ENCODE assay signal across 25 cellular contexts in the genomic region with DNA sequence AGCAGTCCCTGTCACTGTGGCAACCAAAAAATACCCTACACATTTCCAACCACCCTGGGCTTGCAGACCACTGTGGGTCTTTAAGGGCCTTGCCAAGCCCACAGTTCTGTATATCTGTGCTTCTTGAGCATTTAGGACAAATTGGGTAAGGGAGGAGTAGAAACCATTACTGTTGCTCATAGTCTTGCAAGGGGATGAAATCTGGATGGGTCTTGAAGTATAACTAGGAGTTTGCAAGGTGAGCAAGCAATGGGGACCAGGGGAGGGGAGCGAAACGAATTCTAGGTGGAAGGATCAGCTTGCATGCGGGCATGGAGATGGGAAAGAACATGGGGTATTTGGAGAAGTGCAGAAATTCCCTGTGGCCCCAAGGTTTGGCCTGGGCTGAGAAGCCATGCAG.
DNase-seq lines count a peak whose midpoint lies in the region; ATAC-seq, FAIRE-seq and TF ChIP-seq lines count a peak whose summit lies in the region.
"Had no signal": no experiment of that assay in that cellular context is flagged by ENCODE, and none has a peak within 500 bp of the region (broad histone marks: within the 10 kb centered on the region; RNA-seq: fewer than 3 reads in every experiment).

No MANE protein-coding gene starts in this region.

- intact Hi-C loops in heart left ventricle (cut with DNase I) (no loop called here), left cardiac atrium (cut with DNase I) (no loop called here), upper lobe of right lung (cut with DNase I) (no loop called here)

- TF ChIP-seq CTCF in heart left ventricle (IDR thresholded peaks at IDR 0.05) (no peak), bronchial epithelial cell (IDR thresholded peaks at IDR 0.05; ENCODE audit: insufficient read depth, low read length, severe bottlenecking) (no peak), osteocyte (IDR thresholded peaks at IDR 0.05) (no peak), upper lobe of right lung (IDR thresholded peaks at IDR 0.05) (no peak)

- H3K9me3 ChIP-seq in heart left ventricle (no peaks in the 10 kb centered on the region), upper lobe of right lung (no peaks in the 10 kb centered on the region)
- H3K9me3 ChIP-seq: left lung, sigmoid colon, testis had no signal

- H3K4me1 ChIP-seq in heart left ventricle (peaks cover 0 to 28% (median 17%) of the 10 kb centered on the region in 12 donors), upper lobe of right lung (peaks cover 8% of the 10 kb centered on the region)
- H3K4me1 ChIP-seq: testis had no signal

- H3K9me3 Mint-ChIP-seq in osteocyte (ENCODE audit: unreplicated experiment): no peaks in the 10 kb centered on the region
- H3K9me3 Mint-ChIP-seq: activated CD4-positive, alpha-beta T cell treated with anti-CD3 and anti-CD28 coated beads, Interleukin-2, amount 10 ng/mL, durations not matched to agents 24 days and 14 days; activated naive CD8-positive, alpha-beta T cell treated with anti-CD3 and anti-CD28 coated beads for 36 hours; nephron progenitor cell; stimulated activated memory B cell treated with anti-CD40 and anti-IgM and Interleukin-4, amounts not matched to agents 10 μg/mL and 1 μg/mL and 100 μg/mL, for 72 hours had no signal

- peak overlapping the region; percentile 72 for H3K27ac Mint-ChIP-seq in osteocyte (ENCODE audit: unreplicated experiment)
- H3K27ac Mint-ChIP-seq: activated CD4-positive, alpha-beta T cell treated with anti-CD3 and anti-CD28 coated beads, Interleukin-2, amount 10 ng/mL, durations not matched to agents 24 days and 14 days; activated naive CD8-positive, alpha-beta T cell treated with anti-CD3 and anti-CD28 coated beads for 36 hours; B cell; nephron progenitor cell; stimulated activated memory B cell treated with anti-CD40 and anti-IgM and Interleukin-4, amounts not matched to agents 10 μg/mL and 1 μg/mL and 100 μg/mL, for 72 hours had no signal

- FAIRE-seq in bronchial epithelial cell (lab: Jason Lieb, UNC): peak; percentile 55

- ATAC-seq in heart left ventricle (no peak), left cardiac atrium (no peak), upper lobe of right lung (no peak)
- ATAC-seq: left lung; stimulated activated memory B cell treated with anti-CD40 and anti-IgM and Interleukin-4, amounts not matched to agents 10 μg/mL and 1 μg/mL and 100 μg/mL, for 72 hours had no signal

- no peak overlapping the region for H3K4me3 ChIP-seq in heart left ventricle
- no peak overlapping the region for H3K4me3 ChIP-seq in bronchial epithelial cell (ENCODE audit: low read depth, low read length)
- no peak overlapping the region for H3K4me3 ChIP-seq in upper lobe of right lung
- H3K4me3 ChIP-seq: left lung, sigmoid colon, testis had no signal

- no peaks in the 10 kb centered on the region for H3K27me3 ChIP-seq in heart left ventricle
- H3K27me3 ChIP-seq in bronchial epithelial cell (ENCODE audit: control insufficient read depth, insufficient read depth, low read length): no peaks in the 10 kb centered on the region
- H3K27me3 ChIP-seq in upper lobe of right lung: no peaks in the 10 kb centered on the region
- H3K27me3 ChIP-seq: left lung, sigmoid colon, testis had no signal

- no peak for DNase-seq in heart left ventricle
- DNase-seq in left cardiac atrium: no peak
- DNase-seq in bronchial epithelial cell (ENCODE audit: low read depth): no peak
- DNase-seq in osteocyte (ENCODE audit: extremely low spot score, unreplicated experiment): no peak
- DNase-seq in upper lobe of right lung: peak; percentile 19
- no peak for DNase-seq in activated CD4-positive, CD25-positive, alpha-beta regulatory T cell treated with anti-CD3 and anti-CD28 coated beads, Interleukin-2, amount 50 U/mL, for 72 hours
- DNase-seq in NCI-H146 treated with DMSO at 0.1 percent for 48 hours (lab: John Stamatoyannopoulos, UW; ENCODE audit: unreplicated experiment): no peak
- DNase-seq in caudate nucleus (lab: John Stamatoyannopoulos, UW): no peak
- DNase-seq: 8988T; activated CD4-positive, alpha-beta T cell treated with anti-CD3 and anti-CD28 coated beads, Interleukin-2, amount 10 ng/mL, durations not matched to agents 24 days and 14 days; activated naive CD8-positive, alpha-beta T cell treated with anti-CD3 and anti-CD28 coated beads for 36 hours; COR-L47; cortex of kidney; DMS79 treated with DMSO at 0.1 percent for 48 hours; Karpas-422; left lung; NCI-H1048; NCI-H1930; NCI-H345; nephron progenitor cell; sigmoid colon; T-helper 1 cell; testis had no signal

- H3K36me3 Mint-ChIP-seq in osteocyte (ENCODE audit: unreplicated experiment): no peaks in the 10 kb centered on the region
- H3K36me3 Mint-ChIP-seq: activated naive CD8-positive, alpha-beta T cell treated with anti-CD3 and anti-CD28 coated beads for 36 hours; stimulated activated memory B cell treated with anti-CD40 and anti-IgM and Interleukin-4, amounts not matched to agents 10 μg/mL and 1 μg/mL and 100 μg/mL, for 72 hours had no signal

- H3K36me3 ChIP-seq in heart left ventricle (peaks cover 0 to 4% (median 0%) of the 10 kb centered on the region in 9 donors), bronchial epithelial cell (ENCODE audit: control insufficient read depth, insufficient read depth, low read length) (no peaks in the 10 kb centered on the region), upper lobe of right lung (no peaks in the 10 kb centered on the region)

- peaks cover 66% of the 10 kb centered on the region for H3K4me1 Mint-ChIP-seq in osteocyte (ENCODE audit: unreplicated experiment)

- H3K4me3 Mint-ChIP-seq in osteocyte (ENCODE audit: unreplicated experiment): no peak overlapping the region
- H3K4me3 Mint-ChIP-seq: activated CD4-positive, alpha-beta T cell treated with anti-CD3 and anti-CD28 coated beads, Interleukin-2, amount 10 ng/mL, durations not matched to agents 24 days and 14 days; activated naive CD8-positive, alpha-beta T cell treated with anti-CD3 and anti-CD28 coated beads for 36 hours; B cell; nephron progenitor cell; stimulated activated memory B cell treated with anti-CD40 and anti-IgM and Interleukin-4, amounts not matched to agents 10 μg/mL and 1 μg/mL and 100 μg/mL, for 72 hours had no signal

- no peak for TF ChIP-seq POLR2A in heart left ventricle (IDR thresholded peaks at IDR 0.05)

- H3K27me3 Mint-ChIP-seq in osteocyte (ENCODE audit: unreplicated experiment): no peaks in the 10 kb centered on the region
- H3K27me3 Mint-ChIP-seq: activated CD4-positive, alpha-beta T cell treated with anti-CD3 and anti-CD28 coated beads, Interleukin-2, amount 10 ng/mL, durations not matched to agents 24 days and 14 days; activated naive CD8-positive, alpha-beta T cell treated with anti-CD3 and anti-CD28 coated beads for 36 hours; B cell; stimulated activated memory B cell treated with anti-CD40 and anti-IgM and Interleukin-4, amounts not matched to agents 10 μg/mL and 1 μg/mL and 100 μg/mL, for 72 hours had no signal

- peak overlapping the region in 7 of 12 donors; percentile 28 to 70 (median 55) for H3K27ac ChIP-seq in heart left ventricle
- no peak overlapping the region for H3K27ac ChIP-seq in upper lobe of right lung
- no peak overlapping the region for H3K27ac ChIP-seq in caudate nucleus (ENCODE audit: low read depth, low read length)
- H3K27ac ChIP-seq: left lung, testis had no signal

- 96 to 98% (median 96%) methylated on average over 3 of the region's 3 CpGs for WGBS in heart left ventricle, 4 donors

Comparison
In these comparisons a context has a peak if more than half of its experiments do, and no peak if none do; other contexts are left out.
1. H3K27ac ChIP-seq: peak in heart left ventricle (7 of 12); none in upper lobe of right lung (single experiment) and caudate nucleus (single experiment).